ENCODE assay signal across 20 cellular contexts in genomic region chr17:65312718-65313382, GRCh38.
DNase-seq lines count a peak whose midpoint lies in the region; ATAC-seq, FAIRE-seq and TF ChIP-seq lines count a peak whose summit lies in the region.
"Had no signal": no experiment of that assay in that cellular context is flagged by ENCODE, and none has a peak within 500 bp of the region (broad histone marks: within the 10 kb centered on the region; RNA-seq: fewer than 3 reads in every experiment).

No MANE protein-coding gene starts in this region.

- ATAC-seq in K562 (0 out of 3 replicates have a peak, but pooled peaks have one; percentile 27), HG03571 (IDR thresholded peaks at IDR 0.05; ENCODE audit: unreplicated experiment) (no peak), GM21381 (IDR thresholded peaks at IDR 0.05; ENCODE audit: unreplicated experiment) (no peak)
- ATAC-seq: A549; CD8-positive, alpha-beta T cell had no signal

- TF ChIP-seq CTCF in K562 (IDR thresholded peaks at IDR 0.05 in 2 of 3, conservative IDR thresholded peaks at IDR 0.05 in 1 of 3; ENCODE audit: insufficient read depth in 2 of 3, low read depth in 1 of 3, low read length in 3 of 3) (no peak), smooth muscle cell (IDR thresholded peaks at IDR 0.05; ENCODE audit: borderline replicate concordance, insufficient read depth, poor library complexity, severe bottlenecking) (no peak)

- no peaks in the 10 kb centered on the region for H3K36me3 ChIP-seq in K562 (ENCODE audit: control insufficient read depth, insufficient read depth, low read length)
- no peaks in the 10 kb centered on the region for H3K36me3 ChIP-seq in mesodermal cell (ENCODE audit: control insufficient read depth, insufficient read depth, low read length)
- H3K36me3 ChIP-seq in smooth muscle cell (ENCODE audit: low read depth) = no peaks in the 10 kb centered on the region
- H3K36me3 ChIP-seq: BLaER1 had no signal

- H3K9me1 ChIP-seq in K562 (ENCODE audit: control insufficient read depth, insufficient read depth, low read length) = no peaks in the 10 kb centered on the region

- H3K4me1 ChIP-seq in K562 (replicated peaks in 1 of 2; ENCODE audit: control insufficient read depth in 2 of 2, insufficient read depth in 2 of 2, low read length in 2 of 2) (no peaks in the 10 kb centered on the region; a peak in 1 of 5 replicates), mesodermal cell (ENCODE audit: control insufficient read depth, insufficient read depth, low read length, poor library complexity, severe bottlenecking) (peaks cover 28% of the 10 kb centered on the region), smooth muscle cell (ENCODE audit: low read depth) (no peaks in the 10 kb centered on the region)
- H3K4me1 ChIP-seq: A549, BLaER1 had no signal

- intact Hi-C loops in K562 (cut with micrococcal nuclease) = no loop called here

- H3K4me3 ChIP-seq in K562 (no peak overlapping the region), mesodermal cell (ENCODE audit: extremely low read depth, insufficient read depth, low read length, poor library complexity, severe bottlenecking) (no peak overlapping the region), smooth muscle cell (no peak overlapping the region)
- H3K4me3 ChIP-seq: A549, BLaER1, SK-N-MC had no signal

- H3K4me2 ChIP-seq in K562 (ENCODE audit: insufficient read depth, low read length) = no peak overlapping the region
- peak overlapping the region; percentile 34 for H3K4me2 ChIP-seq in smooth muscle cell
- H3K4me2 ChIP-seq: A549, BLaER1 had no signal

- FAIRE-seq in K562 (lab: Jason Lieb, UNC) = no peak
- FAIRE-seq: A549, D721Med, GM12891 had no signal

- in situ Hi-C loops in K562 (cut with MboI) = no loop called here

- POLR2A ChIA-PET in HEK293T (lab: Yijun Ruan, JAX) = no interaction called here
- POLR2A ChIA-PET in K562 (lab: Yijun Ruan, JAX) = interaction anchor here (0.6 kb wide), 2 partner anchors 85 to 214 kb away, joined by 4 read pairs; no protein-coding TSS in a partner anchor

- H2AFZ ChIP-seq in K562 (ENCODE audit: low read depth, low read length) (no peak overlapping the region), smooth muscle cell (ENCODE audit: low read depth) (no peak overlapping the region)

- DNase-seq in HEK293T (ENCODE audit: extremely low spot score) (no peak), K562 (ENCODE audit: extremely low read depth in 1 of 4, low spot score in 3 of 4) (peak in 1 of 4 experiments; percentile 3), smooth muscle cell (lab: John Stamatoyannopoulos, UW; ENCODE audit: unreplicated experiment) (no peak)
- no peak for DNase-seq in stimulated activated CD4-positive, alpha-beta T cell treated with anti-CD3 and anti-CD28 coated beads, Interleukin-4, amount 100 ng/mL, for 4 hours
- DNase-seq: CD8-positive, alpha-beta T cell; HCEC 1CT; NCI-H1092 treated with DMSO at 0.1 percent for 48 hours; NCI-H146; NCI-H2029 treated with DMSO at 0.1 percent for 48 hours; NCI-H2171; NCI-H82; SHP77 had no signal

- CTCF ChIA-PET in HEK293T (lab: Yijun Ruan, JAX) (interaction anchor here (2.2 kb wide), 1 partner anchor 18 kb away, joined by 13 read pairs; no protein-coding TSS in a partner anchor), K562 (lab: Yijun Ruan, JAX; ENCODE audit: low intra/inter-chr PET ratio) (no interaction called here)

- TF ChIP-seq EP300 in K562 (IDR thresholded peaks at IDR 0.05; ENCODE audit: low read length) = no peak

- TF ChIP-seq POLR2A in K562 (conservative IDR thresholded peaks at IDR 0.05) = no peak

- 0% methylated on average over 6 of the region's 6 CpGs for WGBS in K562 (ENCODE audit: insufficient coverage, low coverage, missing lambda C conversion rate)
- 41 to 64% methylated on average over 2 to 3 of the region's 6 CpGs for WGBS in mesodermal cell (ENCODE audit: insufficient coverage in 2 of 2), 2 experiments
- 12% methylated on average over 6 of the region's 6 CpGs for WGBS in smooth muscle cell (ENCODE audit: low lambda C conversion rate)

- BruUV-seq in K562 (replicated peaks; lab: Mats Ljungman, UMichigan) = no TSS peak

- H3K27me3 ChIP-seq in K562 (ENCODE audit: control insufficient read depth in 2 of 2, insufficient read depth in 2 of 2, low read length in 2 of 2) = peaks cover 6 to 28% of the 10 kb centered on the region in 2 experiments
- H3K27me3 ChIP-seq in smooth muscle cell (ENCODE audit: low read depth) = no peaks in the 10 kb centered on the region
- H3K27me3 ChIP-seq: BLaER1 had no signal

- H3K9ac ChIP-seq in K562 (ENCODE audit: insufficient read depth in 1 of 2, low read depth in 2 of 2, low read length in 2 of 2) (no peak overlapping the region), smooth muscle cell (ENCODE audit: low read depth) (no peak overlapping the region)
- H3K9ac ChIP-seq: BLaER1 had no signal

- no peaks in the 10 kb centered on the region for H4K20me1 ChIP-seq in K562 (replicated peaks; ENCODE audit: control insufficient read depth, insufficient read depth, low read length)
- H4K20me1 ChIP-seq in smooth muscle cell (ENCODE audit: low read depth) = no peaks in the 10 kb centered on the region
- H4K20me1 ChIP-seq: BLaER1 had no signal

- no peak for TF ChIP-seq RAD21 in K562 (CRISPR knock-in tag; conservative IDR thresholded peaks at IDR 0.05 in 1 of 2, IDR thresholded peaks at IDR 0.05 in 1 of 2)

- H3K9me3 ChIP-seq in K562 (replicated peaks; ENCODE audit: control insufficient read depth, insufficient read depth, low read depth, low read length) (no peaks in the 10 kb centered on the region), mesodermal cell (ENCODE audit: control insufficient read depth, low read length) (no peaks in the 10 kb centered on the region), smooth muscle cell (replicated peaks; ENCODE audit: low read depth) (no peaks in the 10 kb centered on the region)
- H3K9me3 ChIP-seq: A549, BLaER1 had no signal

- H3K79me2 ChIP-seq in K562 (ENCODE audit: control insufficient read depth, insufficient read depth, low read length) (no peaks in the 10 kb centered on the region), smooth muscle cell (ENCODE audit: low read depth) (no peaks in the 10 kb centered on the region)

- no peaks in the 10 kb centered on the region for H3F3A ChIP-seq in smooth muscle cell (ENCODE audit: low read depth)

- H3K27ac ChIP-seq in K562 (ENCODE audit: extremely low read depth, low read depth, low read length) = no peak overlapping the region
- H3K27ac ChIP-seq in mesodermal cell (ENCODE audit: low read depth, low read length, severe bottlenecking) = peak overlapping the region; percentile 57
- no peak overlapping the region for H3K27ac ChIP-seq in smooth muscle cell (ENCODE audit: low read depth)
- H3K27ac ChIP-seq: A549, BLaER1, SK-N-MC had no signal

TF ChIP-seq in HEK293T, 16 proteins besides CTCF, POLR2A, EP300 and RAD21:
- no peak for TF ChIP-seq TARDBP (IDR thresholded peaks at IDR 0.05)
- no peak for TF ChIP-seq ARNT (IDR thresholded peaks at IDR 0.05)
- TF ChIP-seq PKNOX1 (IDR thresholded peaks at IDR 0.05) = peak; percentile 33; the same call in 1 of the 2 replicates

TF ChIP-seq in K562, 482 proteins besides CTCF, POLR2A, EP300 and RAD21:
- TF ChIP-seq VEZF1 (CRISPR knock-in tag; IDR thresholded peaks at IDR 0.05) (peak; percentile 18; the same call in 1 of the 2 replicates), RBBP5 (IDR thresholded peaks at IDR 0.05; ENCODE audit: borderline replicate concordance, insufficient read depth, low read length, poor library complexity, severe bottlenecking) (no peak), TSC22D4 (tag; IDR thresholded peaks at IDR 0.05) (no peak), ETS1 (conservative IDR thresholded peaks at IDR 0.05; ENCODE audit: control insufficient read depth, low read depth, low read length) (no peak)
